8 cellular contexts compared by ENCODE assay signal in genomic region chrX:111869639-111870034, GRCh38. TPM values are rescaled to one million over a fixed set of nuclear protein-coding genes. Genes with fewer than 3 reads are reported as not detected.
A peak's percentile ranks its signal among the peaks of the same experiment; 100 is the strongest.
DNase-seq lines count a peak whose midpoint lies in the region; ATAC-seq and TF ChIP-seq lines count a peak whose summit lies in the region.

No MANE protein-coding gene starts in this region.

- peaks cover 14% of the 10 kb centered on the region for H3K27me3 Mint-ChIP-seq in activated CD4-positive, alpha-beta T cell treated with anti-CD3 and anti-CD28 coated beads for 36 hours

- no peak overlapping the region for H2AFZ ChIP-seq in OCI-LY1 (ENCODE audit: low read length)

- H3K4me1 ChIP-seq in OCI-LY1 (ENCODE audit: insufficient read depth, low read length, severe bottlenecking), result no peaks in the 10 kb centered on the region
- no peaks in the 10 kb centered on the region for H3K4me1 ChIP-seq in uterus

- no peaks in the 10 kb centered on the region for H3F3A ChIP-seq in OCI-LY1 (ENCODE audit: insufficient read depth, low read length)

- H3K36me3 Mint-ChIP-seq in activated CD4-positive, alpha-beta T cell treated with anti-CD3 and anti-CD28 coated beads for 36 hours (ENCODE audit: low read depth), result no peaks in the 10 kb centered on the region

- intact Hi-C loops in activated CD4-positive, alpha-beta T cell treated with anti-CD3 and anti-CD28 coated beads for 36 hours (cut with DNase I, micrococcal nuclease), result loop anchor here (2.0 to 10.0 kb wide), 4 partner anchors 175 to 865 kb away; no protein-coding TSS in a partner anchor
- intact Hi-C loops in uterus (cut with DNase I; ENCODE audit: low total_unique reads), result no loop called here

- H3K9me3 Mint-ChIP-seq in activated CD4-positive, alpha-beta T cell treated with anti-CD3 and anti-CD28 coated beads for 36 hours (ENCODE audit: low read depth), result no peaks in the 10 kb centered on the region

- POLR2A ChIA-PET in activated CD4-positive, alpha-beta T cell treated with anti-CD3 and anti-CD28 coated beads for 36 hours (lab: Charles Lee), result no interaction called here

- no peaks in the 10 kb centered on the region for H3K9me2 ChIP-seq in OCI-LY1 (ENCODE audit: low read depth, low read length)

- CTCF ChIA-PET in activated CD4-positive, alpha-beta T cell treated with anti-CD3 and anti-CD28 coated beads for 36 hours (lab: Charles Lee), result interaction anchor here (1.0 kb wide), 1 partner anchor 23 kb away, joined by 3 read pairs; no protein-coding TSS in a partner anchor

- no peak overlapping the region for H3K9ac ChIP-seq in OCI-LY1 (ENCODE audit: low read length)

- no peak for TF ChIP-seq POLR2A in uterus (IDR thresholded peaks at IDR 0.05)

- H3K36me3 ChIP-seq in OCI-LY1 (ENCODE audit: insufficient read depth, low read length), result no peaks in the 10 kb centered on the region
- no peaks in the 10 kb centered on the region for H3K36me3 ChIP-seq in uterus

- peak; percentile 15 for DNase-seq in activated CD4-positive, alpha-beta T cell treated with anti-CD3 and anti-CD28 coated beads for 36 hours
- no peak for DNase-seq in activated CD4-positive, alpha-beta T cell treated with anti-CD3 and anti-CD28 coated beads, Interleukin-2, amount 50 U/mL, for 1 hour
- DNase-seq in cerebellum (ENCODE audit: low spot score) (peak; percentile 15), kidney tubule cell (ENCODE audit: low spot score) (peak; percentile 75), uterus (no peak)

- H3K4me2 ChIP-seq in OCI-LY1 (ENCODE audit: low read length), result no peak overlapping the region

- H3K4me3 Mint-ChIP-seq in activated CD4-positive, alpha-beta T cell treated with anti-CD3 and anti-CD28 coated beads for 36 hours, result no peak overlapping the region

- H3K4me3 ChIP-seq in OCI-LY1 (ENCODE audit: low read depth, low read length, poor library complexity, severe bottlenecking) (no peak overlapping the region), uterus (no peak overlapping the region)

- H3K27ac ChIP-seq in OCI-LY1 (ENCODE audit: low read depth, low read length, poor library complexity, severe bottlenecking) (no peak overlapping the region), uterus (no peak overlapping the region)

- no peaks in the 10 kb centered on the region for H3K27me3 ChIP-seq in OCI-LY1 (ENCODE audit: insufficient read depth, low read length)
- no peaks in the 10 kb centered on the region for H3K27me3 ChIP-seq in uterus

- H3K9me3 ChIP-seq in OCI-LY1 (ENCODE audit: low read length), result no peaks in the 10 kb centered on the region
- no peaks in the 10 kb centered on the region for H3K9me3 ChIP-seq in uterus

- peaks cover 2% of the 10 kb centered on the region for H3K4me1 Mint-ChIP-seq in activated CD4-positive, alpha-beta T cell treated with anti-CD3 and anti-CD28 coated beads for 36 hours

- no peaks in the 10 kb centered on the region for H4K20me1 ChIP-seq in OCI-LY1 (ENCODE audit: insufficient read depth, low read length)

- ATAC-seq in activated CD4-positive, alpha-beta T cell treated with anti-CD3 and anti-CD28 coated beads for 36 hours, result no peak
- ATAC-seq in GM21367 (IDR thresholded peaks at IDR 0.05; ENCODE audit: unreplicated experiment), result peak; percentile 80
- ATAC-seq in HG03457 (IDR thresholded peaks at IDR 0.05; ENCODE audit: unreplicated experiment), result peak; percentile 56

- no peak overlapping the region for H3K27ac Mint-ChIP-seq in activated CD4-positive, alpha-beta T cell treated with anti-CD3 and anti-CD28 coated beads for 36 hours

- no peaks in the 10 kb centered on the region for H3K79me2 ChIP-seq in OCI-LY1 (ENCODE audit: insufficient read depth, low read length)

- TF ChIP-seq CTCF in OCI-LY1 (IDR thresholded peaks at IDR 0.05; ENCODE audit: low read length) (peak; percentile 55), uterus (IDR thresholded peaks at IDR 0.05) (peak; percentile 45 to 63 (median 50))

RNA-seq across cellular contexts. Expression of gene TRPC5OS, which starts 6.3 kb away (rescaled TPM):
- not detected for total RNA-seq in activated CD4-positive, alpha-beta T cell treated with anti-CD3 and anti-CD28 coated beads for 36 hours
- total RNA-seq in cerebellum (not detected), uterus (not detected)

Comparison
In these comparisons a context has a peak if more than half of its experiments do, and no peak if none do; other contexts are left out.
1. DNase-seq: peak in activated CD4-positive, alpha-beta T cell treated with anti-CD3 and anti-CD28 coated beads for 36 hours (single experiment), cerebellum (single experiment) and kidney tubule cell (single experiment); none in activated CD4-positive, alpha-beta T cell treated with anti-CD3 and anti-CD28 coated beads, Interleukin-2, amount 50 U/mL, for 1 hour (single experiment) and uterus (0 of 2).